ENCODE assay signal across 15 cellular contexts in genomic region chr5:73095564-73096238, GRCh38. TPM values are rescaled to one million over a fixed set of nuclear protein-coding genes. Genes with fewer than 3 reads are reported as not detected.
"Had no signal": no experiment of that assay in that cellular context is flagged by ENCODE, and none has a peak within 500 bp of the region (broad histone marks: within the 10 kb centered on the region; RNA-seq: fewer than 3 reads in every experiment).

No MANE protein-coding gene starts in this region.

- H3K4me1 Mint-ChIP-seq: activated CD4-positive, alpha-beta T cell treated with anti-CD3 and anti-CD28 coated beads, Interleukin-2, amount 10 ng/mL, durations not matched to agents 24 days and 14 days; activated T-helper 17 cell treated with anti-CD3 and anti-CD28 coated beads, Interleukin-2, amount 50 U/mL, for 72 hours; naive B cell had no signal

- ATAC-seq: mucosa of descending colon had no signal

- H3K9me3 Mint-ChIP-seq: activated CD4-positive, alpha-beta T cell treated with anti-CD3 and anti-CD28 coated beads, Interleukin-2, amount 10 ng/mL, durations not matched to agents 24 days and 14 days; activated T-helper 17 cell treated with anti-CD3 and anti-CD28 coated beads, Interleukin-2, amount 50 U/mL, for 72 hours; T-helper 2 cell treated with Interferon-gamma antibody and Interleukin-4, amounts not matched to agents 5 μg/mL and 100 μg/mL, for 36 hours had no signal

- H3K27ac Mint-ChIP-seq: activated CD4-positive, alpha-beta T cell treated with anti-CD3 and anti-CD28 coated beads, Interleukin-2, amount 10 ng/mL, durations not matched to agents 24 days and 14 days; activated CD8-positive, alpha-beta T cell treated with anti-CD3 and anti-CD28 coated beads for 36 hours; activated T-helper 17 cell treated with anti-CD3 and anti-CD28 coated beads, Interleukin-2, amount 50 U/mL, for 72 hours; naive B cell; T-helper 2 cell treated with Interferon-gamma antibody and Interleukin-4, amounts not matched to agents 5 μg/mL and 100 μg/mL, for 36 hours had no signal

- H3K4me3 Mint-ChIP-seq: activated CD4-positive, alpha-beta T cell treated with anti-CD3 and anti-CD28 coated beads, Interleukin-2, amount 10 ng/mL, durations not matched to agents 24 days and 14 days; activated CD8-positive, alpha-beta T cell treated with anti-CD3 and anti-CD28 coated beads for 36 hours; activated T-helper 17 cell treated with anti-CD3 and anti-CD28 coated beads, Interleukin-2, amount 50 U/mL, for 72 hours; naive B cell; T-helper 2 cell treated with Interferon-gamma antibody and Interleukin-4, amounts not matched to agents 5 μg/mL and 100 μg/mL, for 36 hours had no signal

- DNase-seq: activated CD4-positive, alpha-beta T cell treated with anti-CD3 and anti-CD28 coated beads, Interleukin-2, amount 10 ng/mL, durations not matched to agents 24 days and 14 days; activated naive CD4-positive, alpha-beta T cell treated with Interleukin-2 at 50 U/mL for 16 hours; activated T-cell treated with anti-CD3 and anti-CD28 coated beads, Interleukin-2, amount 50 U/mL, for 1 hour; aorta; head of caudate nucleus; kidney glomerular epithelial cell; mesenchymal stem cell; mucosa of descending colon; naive B cell; stimulated activated naive CD4-positive, alpha-beta T cell; thyroid gland had no signal

RNA-seq across cellular contexts. Expression of gene TMEM171, which starts 24.7 kb away (rescaled TPM):
- total RNA-seq: activated CD4-positive, alpha-beta T cell treated with anti-CD3 and anti-CD28 coated beads, Interleukin-2, amount 10 ng/mL, durations not matched to agents 24 days and 14 days; activated CD8-positive, alpha-beta T cell treated with anti-CD3 and anti-CD28 coated beads for 36 hours; activated T-helper 17 cell treated with anti-CD3 and anti-CD28 coated beads, Interleukin-2, amount 50 U/mL, for 72 hours; aorta; subcutaneous adipose tissue had no signal
